8 cellular contexts compared by ENCODE assay signal in the genomic region with DNA sequence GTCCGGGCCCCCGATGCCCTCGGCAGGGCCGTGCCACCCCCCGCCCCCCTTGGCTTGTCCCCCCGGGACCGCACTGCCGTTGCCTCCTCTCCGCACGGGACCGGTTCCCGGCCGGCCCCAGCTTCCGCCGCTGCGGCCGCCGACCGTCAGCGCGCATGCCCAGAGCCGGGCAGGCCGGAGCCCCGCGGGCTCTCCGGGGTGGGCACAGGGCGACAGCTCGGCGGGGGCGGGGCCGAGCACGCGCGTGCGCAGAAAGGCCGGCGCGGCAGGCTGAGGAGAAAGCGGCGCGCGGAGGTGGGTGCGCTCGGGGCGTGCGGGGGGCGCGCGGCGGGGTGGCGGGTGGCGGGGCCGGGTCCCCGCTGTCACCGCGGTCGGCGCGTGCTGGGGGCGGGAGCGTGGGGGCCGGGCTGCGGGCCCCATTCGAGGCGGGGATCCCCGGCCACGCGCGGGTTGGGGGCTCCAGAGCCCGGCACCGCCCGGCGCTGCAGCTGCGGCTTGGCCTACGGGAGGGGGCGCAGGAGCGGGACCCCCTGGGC. TPM values are rescaled to one million over a fixed set of nuclear protein-coding genes. Genes with fewer than 3 reads are reported as not detected.
DNase-seq lines count a peak whose midpoint lies in the region; ATAC-seq and TF ChIP-seq lines count a peak whose summit lies in the region.

A gene (plus strand): TSS at position 251 of the 536 bp plus-strand sequence. CDS start 21,022 bp downstream, outside the sequence.

- H3K36me3 ChIP-seq in KMS-11 (ENCODE audit: insufficient read depth): no peaks in the 10 kb centered on the region
- no peaks in the 10 kb centered on the region for H3K36me3 ChIP-seq in SK-N-MC (ENCODE audit: insufficient read depth, low read length)
- no peaks in the 10 kb centered on the region for H3K36me3 ChIP-seq in neutrophil

- H3K9ac ChIP-seq in KMS-11: peak within 1 kb of the TSS; percentile 91
- peak within 1 kb of the TSS; percentile 78 for H3K9ac ChIP-seq in SK-N-MC (ENCODE audit: insufficient read length)

- peak; percentile 59 for ATAC-seq in GM21381 (IDR thresholded peaks at IDR 0.05; ENCODE audit: unreplicated experiment)

- H2AFZ ChIP-seq in KMS-11 (ENCODE audit: low read depth): peak within 1 kb of the TSS; percentile 90

- H3K27ac ChIP-seq in KMS-11 (peak within 1 kb of the TSS; percentile 70), SK-N-MC (peak within 1 kb of the TSS; percentile 64; the same call in 1 of the 2 replicates), neutrophil (peak within 1 kb of the TSS; percentile 46)

- DNase-seq in Caki2 (ENCODE audit: low read depth): peak; percentile 74
- no peak for DNase-seq in SK-N-MC (ENCODE audit: low read depth, low spot score)
- DNase-seq in activated naive CD4-positive, alpha-beta T cell treated with anti-CD3 and anti-CD28 coated beads, Interleukin-2, amount 50 U/mL, for 16 hours: peak; percentile 80
- peak; percentile 98 for DNase-seq in germinal center (ENCODE audit: low spot score)
- peak; percentile 63 for DNase-seq in stromal cell of bone marrow (ENCODE audit: low read depth)

- H3K4me1 ChIP-seq in KMS-11 (ENCODE audit: low read depth, poor library complexity, severe bottlenecking): peaks cover 32% of the 10 kb centered on the region
- peaks cover 24 to 34% of the 10 kb centered on the region in 2 experiments for H3K4me1 ChIP-seq in neutrophil (ENCODE audit: control insufficient read depth in 1 of 2, insufficient read depth in 1 of 2, low read depth in 1 of 2, low read length in 1 of 2)

- no peaks in the 10 kb centered on the region for H4K20me1 ChIP-seq in KMS-11 (ENCODE audit: insufficient read depth)

- H3K4me3 ChIP-seq in KMS-11 (IDR thresholded peaks at IDR 0.05; ENCODE audit: insufficient read depth, low read depth, low read length) (no peak within 1 kb of the TSS), SK-N-MC (peak within 1 kb of the TSS; percentile 92), neutrophil (ENCODE audit: low read depth in 1 of 2, low read length in 1 of 2) (peak within 1 kb of the TSS; percentile 69 to 85)

- H3K9me3 ChIP-seq in SK-N-MC (ENCODE audit: low read depth, low read length) (no peaks in the 10 kb centered on the region), neutrophil (no peaks in the 10 kb centered on the region)

- H3K27me3 ChIP-seq in KMS-11 (ENCODE audit: insufficient read depth, low read depth): peaks cover 25% of the 10 kb centered on the region
- peaks cover 62% of the 10 kb centered on the region for H3K27me3 ChIP-seq in neutrophil

- in situ Hi-C loops in Caki2 (cut with HindIII; ENCODE audit: low pct_unique_long_range_greater_than_20kb, low sequenced_read_pairs): no loop called here

- H3K4me2 ChIP-seq in KMS-11: peak within 1 kb of the TSS; percentile 95

- TF ChIP-seq CTCF in KMS-11 (conservative IDR thresholded peaks at IDR 0.05; ENCODE audit: low read depth, low read length): no peak
- no peak for TF ChIP-seq CTCF in neutrophil (IDR thresholded peaks at IDR 0.05)

- H3K79me2 ChIP-seq in KMS-11 (ENCODE audit: insufficient read depth, low read depth): peaks cover 7% of the 10 kb centered on the region; the same call in 1 of the 2 replicates

RNA-seq across cellular contexts. Expression of the gene that starts here (rescaled TPM):
- 6.2 and 9.5 TPM in 2 replicates for total RNA-seq in Caki2 (2014; rRNA removed; shearing (Covaris generic); ENCODE audit: low replicate concordance)
